In the genomic region with DNA sequence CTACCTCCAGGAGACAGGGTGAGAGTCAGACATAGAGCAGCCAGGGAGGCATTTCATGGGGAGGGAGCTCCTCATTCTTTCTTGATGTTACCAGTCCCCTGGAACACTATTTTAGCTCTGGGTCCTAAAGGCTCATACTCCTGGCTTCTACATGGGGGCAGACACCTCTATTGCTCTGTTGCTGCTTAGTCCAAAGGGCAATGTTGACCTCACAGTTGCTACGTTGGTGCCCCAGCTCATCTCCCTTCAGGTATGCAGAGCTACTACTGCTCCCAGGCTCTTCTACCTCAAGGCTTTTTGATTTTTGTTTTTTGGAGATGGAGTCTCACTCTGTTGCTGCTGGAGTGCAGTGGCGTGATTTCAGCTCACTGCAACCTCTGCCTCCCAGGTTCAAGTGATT, we compare ENCODE assay signal across 36 cellular contexts. TPM values are rescaled to one million over a fixed set of nuclear protein-coding genes. Genes with fewer than 3 reads are reported as not detected.
"Had no signal": no experiment of that assay in that cellular context is flagged by ENCODE, and none has a peak within 500 bp of the region (broad histone marks: within the 10 kb centered on the region; RNA-seq: fewer than 3 reads in every experiment).

No MANE protein-coding gene starts in this region.

- H3K4me2 ChIP-seq: KMS-11 had no signal

- H3K27ac ChIP-seq: KMS-11 had no signal

- H3K4me3 ChIP-seq: MG63 had no signal

- H3K9ac ChIP-seq: KMS-11 had no signal

- DNase-seq: Karpas-422, Kasumi-1, MG63, MM.1S, MV-4-11, NCI-H1048, NCI-H1092, NCI-H1092 treated with DMSO at 0.1 percent for 48 hours, NCI-H1105, NCI-H1105 treated with DMSO at 0.1 percent for 48 hours, NCI-H1417, NCI-H1417 treated with DMSO at 0.1 percent for 48 hours, NCI-H1436, NCI-H1436 treated with DMSO at 0.1 percent for 48 hours, NCI-H146, NCI-H1694, NCI-H1694 treated with DMSO at 0.1 percent for 48 hours, NCI-H187, NCI-H187 treated with DMSO at 0.1 percent for 48 hours, NCI-H1930, NCI-H2029, NCI-H2029 treated with DMSO at 0.1 percent for 48 hours, NCI-H2081, NCI-H2081 treated with DMSO at 0.1 percent for 48 hours, NCI-H2107, NCI-H2171, NCI-H2171 treated with DMSO at 0.1 percent for 48 hours, NCI-H2227 treated with DMSO at 0.1 percent for 48 hours, NCI-H226, NCI-H345, NCI-H446, NCI-H446 treated with DMSO at 0.1 percent for 48 hours, NCI-H510A had no signal

- H3K27me3 ChIP-seq: MG63 had no signal

- H3K36me3 ChIP-seq: MG63 had no signal

RNA-seq across cellular contexts. Expression of gene ITGA9, which starts 32.0 kb away (rescaled TPM):
- total RNA-seq: LHCN-M2, MCF 10A had no signal
